ENCODE assay signal across 8 cellular contexts in the genomic region with DNA sequence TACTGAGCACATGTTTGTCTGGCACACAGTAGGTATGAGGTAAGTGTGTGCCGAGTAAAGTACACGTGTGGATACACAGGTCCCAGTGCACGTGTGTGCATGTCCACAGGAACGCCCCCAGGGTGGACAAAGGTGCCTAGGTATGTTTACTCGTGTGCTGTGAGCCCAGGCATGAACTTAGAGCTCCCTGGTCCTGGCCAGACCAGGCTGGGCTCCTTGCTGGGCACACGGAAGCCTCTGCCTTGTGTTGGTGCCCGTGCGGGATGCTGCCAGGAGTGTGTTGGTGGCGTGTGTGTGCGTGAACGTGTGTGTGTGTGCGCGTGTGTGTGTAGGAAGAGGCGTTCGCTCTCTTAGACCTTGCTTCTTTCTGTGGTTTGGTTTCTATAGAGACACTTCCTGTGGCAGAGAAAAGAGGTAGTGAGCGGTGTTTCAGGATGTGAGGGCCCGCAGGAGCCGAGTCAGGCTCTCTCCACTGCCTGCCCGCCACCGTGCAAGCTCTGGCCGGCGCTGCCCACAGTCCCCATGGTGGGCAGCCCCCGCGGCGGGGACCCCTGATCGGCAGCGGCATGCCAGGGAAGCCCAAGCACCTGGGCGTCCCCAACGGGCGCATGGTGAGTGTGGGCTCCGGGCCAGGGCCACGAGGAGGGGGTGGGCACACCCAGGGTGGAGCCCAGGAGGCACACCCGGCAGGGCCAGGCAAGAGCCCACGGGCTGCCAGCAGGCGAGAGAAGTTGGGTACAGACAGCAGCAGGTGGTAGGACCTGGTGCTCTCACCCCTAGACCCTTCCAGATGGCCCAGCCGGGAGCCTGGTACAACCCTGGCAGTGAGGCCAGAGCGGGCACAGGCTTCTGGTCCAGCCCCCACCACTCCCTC. TPM values are rescaled to one million over a fixed set of nuclear protein-coding genes. Genes with fewer than 3 reads are reported as not detected.
DNase-seq lines count a peak whose midpoint lies in the region; ATAC-seq and TF ChIP-seq lines count a peak whose summit lies in the region.

A gene with protein sequence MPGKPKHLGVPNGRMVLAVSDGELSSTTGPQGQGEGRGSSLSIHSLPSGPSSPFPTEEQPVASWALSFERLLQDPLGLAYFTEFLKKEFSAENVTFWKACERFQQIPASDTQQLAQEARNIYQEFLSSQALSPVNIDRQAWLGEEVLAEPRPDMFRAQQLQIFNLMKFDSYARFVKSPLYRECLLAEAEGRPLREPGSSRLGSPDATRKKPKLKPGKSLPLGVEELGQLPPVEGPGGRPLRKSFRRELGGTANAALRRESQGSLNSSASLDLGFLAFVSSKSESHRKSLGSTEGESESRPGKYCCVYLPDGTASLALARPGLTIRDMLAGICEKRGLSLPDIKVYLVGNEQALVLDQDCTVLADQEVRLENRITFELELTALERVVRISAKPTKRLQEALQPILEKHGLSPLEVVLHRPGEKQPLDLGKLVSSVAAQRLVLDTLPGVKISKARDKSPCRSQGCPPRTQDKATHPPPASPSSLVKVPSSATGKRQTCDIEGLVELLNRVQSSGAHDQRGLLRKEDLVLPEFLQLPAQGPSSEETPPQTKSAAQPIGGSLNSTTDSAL (plus strand): TSS at position 466 of the 874 bp plus-strand sequence. CDS start 101 bp downstream, at position 567.

- intact Hi-C loops in thyroid gland (cut with DNase I): no loop called here

- H3K9me3 ChIP-seq in thyroid gland: no peaks in the 10 kb centered on the region

- peak; percentile 84 for ATAC-seq in GM18520 (IDR thresholded peaks at IDR 0.05; ENCODE audit: unreplicated experiment)
- peak; percentile 90 for ATAC-seq in HG02798 (IDR thresholded peaks at IDR 0.05; ENCODE audit: poor library complexity, unreplicated experiment)

- DNase-seq in NCI-H2196 treated with DMSO at 0.1 percent for 48 hours (lab: John Stamatoyannopoulos, UW; ENCODE audit: unreplicated experiment) (peak; percentile 47), dermis blood vessel endothelial cell (peak; percentile 75), myocyte (ENCODE audit: low read depth) (peak; percentile 60), thyroid gland (no peak), inferior parietal cortex (ENCODE audit: extremely low spot score) (no peak)
- DNase-seq in activated CD4-positive, alpha-beta T cell treated with anti-CD3 and anti-CD28 coated beads for 4 hours: peak; percentile 67 to 69

- peaks cover 9 to 12% of the 10 kb centered on the region in 2 donors for H3K4me1 ChIP-seq in thyroid gland

- TF ChIP-seq CTCF in thyroid gland (IDR thresholded peaks at IDR 0.05): no peak

- H3K27ac ChIP-seq in thyroid gland: no peak within 1 kb of the TSS

- H3K4me3 ChIP-seq in thyroid gland (replicated peaks in 1 of 3): peak within 1 kb of the TSS in 1 of 3 donors; percentile 9

- TF ChIP-seq POLR2A in thyroid gland (IDR thresholded peaks at IDR 0.05): no peak

- no peaks in the 10 kb centered on the region for H3K27me3 ChIP-seq in thyroid gland

- 52 to 62% methylated on average over 14 to 28 of the region's 37 CpGs for WGBS in thyroid gland, 2 donors

- H3K36me3 ChIP-seq in thyroid gland: no peaks in the 10 kb centered on the region

RNA-seq across cellular contexts. Expression of the gene that starts here (rescaled TPM):
- total RNA-seq in dermis blood vessel endothelial cell: 4.4 and 9.9 TPM in 2 replicates
- total RNA-seq in myocyte: 2.5 and 4.1 TPM in 2 replicates
- polyA plus RNA-seq in myocyte (2012): 0.16 TPM
- 10 to 100 TPM; 22.9 to 42.7 (median 26.7) TPM for total RNA-seq in thyroid gland

Comparison
In these comparisons a context has a peak if more than half of its experiments do, and no peak if none do; other contexts are left out.
1. DNase-seq: peak in NCI-H2196 treated with DMSO at 0.1 percent for 48 hours (single experiment), activated CD4-positive, alpha-beta T cell treated with anti-CD3 and anti-CD28 coated beads for 4 hours (2 of 2), dermis blood vessel endothelial cell (single experiment) and myocyte (single experiment); none in thyroid gland (0 of 2) and inferior parietal cortex (single experiment).